ENCODE assay signal across 1 cellular context in the genomic region with DNA sequence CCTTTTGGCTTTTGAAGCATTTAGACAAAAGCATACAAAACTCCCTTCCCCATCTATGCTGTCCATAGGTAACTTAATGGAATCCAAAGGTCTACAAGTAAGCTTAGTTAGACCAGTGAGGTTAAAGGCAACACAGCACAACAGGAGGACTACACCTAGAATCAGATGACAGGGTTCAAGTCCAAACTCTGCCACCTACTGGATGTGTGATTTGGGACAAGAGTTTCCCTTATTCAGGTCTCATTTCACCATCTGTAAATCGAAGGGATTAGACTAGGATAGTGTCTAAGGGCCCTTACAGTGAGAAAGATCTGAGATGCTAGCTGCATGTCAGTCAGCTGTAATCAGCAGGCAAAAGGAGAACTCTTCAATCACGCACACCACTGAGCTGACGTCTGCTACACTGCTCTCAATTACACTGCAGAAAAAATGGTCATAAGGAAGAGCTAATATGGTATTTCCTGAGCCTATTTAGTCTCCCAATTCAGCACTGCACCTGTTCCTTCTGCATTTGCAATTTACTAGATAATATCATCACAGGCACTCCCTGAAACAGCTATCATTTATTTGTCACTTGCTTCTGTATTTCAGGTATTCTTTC.
TF ChIP-seq lines count a peak whose summit lies in the region.

No MANE protein-coding gene starts in this region.

TF ChIP-seq in H1, 55 proteins besides CTCF, POLR2A, EP300 and RAD21:
- no peak for TF ChIP-seq NANOG (IDR thresholded peaks at IDR 0.05; ENCODE audit: insufficient read depth, low read depth, low read length, poor library complexity, severe bottlenecking)
